ENCODE assay signal across 8 cellular contexts in genomic region chr5:56669534-56670483, GRCh38.
DNase-seq lines count a peak whose midpoint lies in the region; ATAC-seq and TF ChIP-seq lines count a peak whose summit lies in the region.

No MANE protein-coding gene starts in this region.

- no peaks in the 10 kb centered on the region for H4K20me1 ChIP-seq in OCI-LY3 (ENCODE audit: insufficient read depth, low read length)

- H3K4me3 ChIP-seq in OCI-LY3 (ENCODE audit: low read length), result peak overlapping the region; percentile 71
- no peak overlapping the region for H3K4me3 ChIP-seq in lower lobe of right lung
- no peak overlapping the region for H3K4me3 ChIP-seq in testis

- H3K27me3 Mint-ChIP-seq in CD4-positive, alpha-beta T cell, result no peaks in the 10 kb centered on the region
- no peaks in the 10 kb centered on the region for H3K27me3 Mint-ChIP-seq in MCF 10A (ENCODE audit: insufficient read depth, unreplicated experiment)

- H3K4me1 ChIP-seq in OCI-LY3 (ENCODE audit: low read length), result peaks cover 52% of the 10 kb centered on the region
- H3K4me1 ChIP-seq in lower lobe of right lung, result no peaks in the 10 kb centered on the region
- H3K4me1 ChIP-seq in testis, result no peaks in the 10 kb centered on the region

- no peaks in the 10 kb centered on the region for H3K27me3 ChIP-seq in CD4-positive, alpha-beta T cell (ENCODE audit: control insufficient read depth, insufficient read depth, low read length)
- H3K27me3 ChIP-seq in OCI-LY3 (ENCODE audit: low read depth, low read length), result no peaks in the 10 kb centered on the region
- H3K27me3 ChIP-seq in lower lobe of right lung (ENCODE audit: low read depth), result no peaks in the 10 kb centered on the region
- no peaks in the 10 kb centered on the region for H3K27me3 ChIP-seq in testis

- peaks cover 32% of the 10 kb centered on the region for H3K4me1 Mint-ChIP-seq in CD4-positive, alpha-beta T cell (ENCODE audit: low read depth)
- H3K4me1 Mint-ChIP-seq in MCF 10A (ENCODE audit: insufficient read depth, unreplicated experiment), result peaks cover 5% of the 10 kb centered on the region

- intact Hi-C loops in CD4-positive, alpha-beta T cell (cut with DNase I, micrococcal nuclease), result no loop called here
- intact Hi-C loops in MCF 10A (cut with micrococcal nuclease), result no loop called here
- intact Hi-C loops in lower lobe of right lung (cut with DNase I), result no loop called here
- intact Hi-C loops in testis (cut with DNase I; ENCODE audit: low total_unique reads), result no loop called here

- H3K79me2 ChIP-seq in OCI-LY3 (ENCODE audit: low read length), result no peaks in the 10 kb centered on the region

- peak overlapping the region; percentile 91 for H3K4me2 ChIP-seq in OCI-LY3 (ENCODE audit: low read length)

- POLR2A ChIA-PET in CD4-positive, alpha-beta T cell (lab: Charles Lee), result interaction anchor here (0.6 to 4.9 kb wide), 26 partner anchors 8 to 397 kb away, joined by 3 to 43 read pairs (median 4); partner anchors contain the start of gene MAP3K1
- POLR2A ChIA-PET in MCF 10A (lab: Yijun Ruan, JAX), result interaction anchor here (0.7 to 1.1 kb wide), 3 partner anchors 28 to 218 kb away, joined by 3 to 5 read pairs (median 4); no protein-coding TSS in a partner anchor

- H3K36me3 ChIP-seq in OCI-LY3 (replicated peaks; ENCODE audit: low read depth, low read length), result no peaks in the 10 kb centered on the region
- H3K36me3 ChIP-seq in lower lobe of right lung, result no peaks in the 10 kb centered on the region
- H3K36me3 ChIP-seq in testis (ENCODE audit: low read depth, missing control alignments), result no peaks in the 10 kb centered on the region

- H3K4me3 Mint-ChIP-seq in CD4-positive, alpha-beta T cell, result peak overlapping the region; percentile 36
- no peak overlapping the region for H3K4me3 Mint-ChIP-seq in MCF 10A (ENCODE audit: unreplicated experiment)

- H2AFZ ChIP-seq in OCI-LY3 (ENCODE audit: low read depth, low read length), result 0 out of 2 replicates have a peak overlapping the region, but pooled peaks have one; percentile 42

- 51 to 70% methylated on average over 10 of the region's 10 CpGs for WGBS in testis, 2 donors

- BruUV-seq in MCF 10A (replicated peaks; lab: Mats Ljungman, UMichigan), result no TSS peak

- CTCF ChIA-PET in CD4-positive, alpha-beta T cell (lab: Charles Lee), result interaction anchor here (0.7 to 1.2 kb wide), 3 partner anchors 77 to 883 kb away, joined by 3 read pairs; no protein-coding TSS in a partner anchor
- CTCF ChIA-PET in MCF 10A (lab: Yijun Ruan, JAX), result interaction anchor here (0.7 to 0.8 kb wide), 2 partner anchors 20 to 85 kb away, joined by 3 to 4 read pairs; no protein-coding TSS in a partner anchor

- no peaks in the 10 kb centered on the region for H3K9me3 ChIP-seq in CD4-positive, alpha-beta T cell (ENCODE audit: control insufficient read depth, low read length)
- H3K9me3 ChIP-seq in OCI-LY3 (ENCODE audit: insufficient read depth, low read length) (peaks cover 9% of the 10 kb centered on the region; the same call in 1 of the 2 replicates), lower lobe of right lung (no peaks in the 10 kb centered on the region), testis (no peaks in the 10 kb centered on the region)

- H3K9ac ChIP-seq in OCI-LY3 (ENCODE audit: low read length), result peak overlapping the region; percentile 84

- H3K27ac Mint-ChIP-seq in CD4-positive, alpha-beta T cell, result peak overlapping the region; percentile 79
- H3K27ac Mint-ChIP-seq in MCF 10A (ENCODE audit: low read depth, unreplicated experiment), result no peak overlapping the region

- peak overlapping the region; percentile 57 for H3K27ac ChIP-seq in CD4-positive, alpha-beta T cell (ENCODE audit: low read depth, low read length)
- peak overlapping the region; percentile 100 for H3K27ac ChIP-seq in OCI-LY3 (ENCODE audit: low read length)
- peak overlapping the region; percentile 38 for H3K27ac ChIP-seq in lower lobe of right lung
- H3K27ac ChIP-seq in testis, result no peak overlapping the region

- H3K36me3 Mint-ChIP-seq in CD4-positive, alpha-beta T cell (ENCODE audit: low read depth), result no peaks in the 10 kb centered on the region
- no peaks in the 10 kb centered on the region for H3K36me3 Mint-ChIP-seq in MCF 10A (ENCODE audit: insufficient read depth, unreplicated experiment)

- no peak for TF ChIP-seq CTCF in CD4-positive, alpha-beta T cell (IDR thresholded peaks at IDR 0.05)
- TF ChIP-seq CTCF in OCI-LY3 (IDR thresholded peaks at IDR 0.05; ENCODE audit: low read depth, low read length) (no peak), MCF 10A (IDR thresholded peaks at IDR 0.05; ENCODE audit: unreplicated experiment) (no peak), lower lobe of right lung (IDR thresholded peaks at IDR 0.05) (no peak), testis (IDR thresholded peaks at IDR 0.05) (no peak)

- peak in 5 of 10 experiments; percentile 10 to 23 (median 18) for DNase-seq in CD4-positive, alpha-beta T cell
- peak; percentile 20 for DNase-seq in MCF 10A (ENCODE audit: unreplicated experiment)
- DNase-seq in lower lobe of right lung, result peak; percentile 66
- peak; percentile 37 for DNase-seq in superior temporal gyrus (ENCODE audit: extremely low spot score)
- no peak for DNase-seq in testis

- peak; percentile 84 for ATAC-seq in CD4-positive, alpha-beta T cell (ENCODE audit: poor library complexity)
- ATAC-seq in GM19328 (IDR thresholded peaks at IDR 0.05; ENCODE audit: unreplicated experiment), result peak; percentile 98
- peak; percentile 97 for ATAC-seq in HG03354 (IDR thresholded peaks at IDR 0.05; ENCODE audit: poor library complexity, severe bottlenecking, unreplicated experiment)
- ATAC-seq in lower lobe of right lung, result peak; percentile 81 to 89

- H3K9me3 Mint-ChIP-seq in CD4-positive, alpha-beta T cell, result peaks cover 10% of the 10 kb centered on the region
- peaks cover 20% of the 10 kb centered on the region for H3K9me3 Mint-ChIP-seq in MCF 10A (ENCODE audit: unreplicated experiment)

- no peak for TF ChIP-seq POLR2A in testis (IDR thresholded peaks at IDR 0.05)

Comparison
In these comparisons a context has a peak if more than half of its experiments do, and no peak if none do; other contexts are left out.
1. H3K27ac ChIP-seq: peak in CD4-positive, alpha-beta T cell (single experiment), OCI-LY3 (single experiment) and lower lobe of right lung (single experiment); none in testis (0 of 2).
2. Peak in every context shown above with its lines, with median percentiles within 50 percentile points of each other: ATAC-seq.